In the genomic region with DNA sequence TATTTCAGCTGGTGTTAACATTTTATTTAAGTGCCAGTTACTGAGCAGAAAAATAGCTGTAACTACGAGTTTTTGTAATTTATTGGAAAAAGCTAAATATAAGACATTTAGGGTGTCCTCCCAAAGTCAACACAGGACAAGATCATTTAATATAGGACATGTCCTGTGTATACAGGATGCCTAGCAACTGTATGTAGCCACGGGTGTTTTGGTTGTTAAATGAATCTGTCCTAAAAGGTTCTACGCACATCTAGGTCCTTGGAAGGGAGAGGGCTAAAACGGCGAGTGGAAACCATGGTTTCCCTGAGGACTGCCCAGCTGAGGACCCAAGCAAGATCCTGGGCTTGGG, we compare ENCODE assay signal across 8 cellular contexts. TPM values are rescaled to one million over a fixed set of nuclear protein-coding genes. Genes with fewer than 3 reads are reported as not detected.
A peak's percentile ranks its signal among the peaks of the same experiment; 100 is the strongest.
DNase-seq lines count a peak whose midpoint lies in the region; ATAC-seq, FAIRE-seq and TF ChIP-seq lines count a peak whose summit lies in the region.

No MANE protein-coding gene starts in this region.

- no peaks in the 10 kb centered on the region for H3K9me3 ChIP-seq in SJSA1 (replicated peaks)

- in situ Hi-C loops in GM13977 (cut with MboI; ENCODE audit: low pct_unique_long_range_greater_than_20kb, low sequenced_read_pairs, unreplicated experiment): no loop called here

- ATAC-seq in GM21529 (IDR thresholded peaks at IDR 0.05; ENCODE audit: unreplicated experiment) (peak; percentile 24), HG03378 (IDR thresholded peaks at IDR 0.05; ENCODE audit: unreplicated experiment) (no peak)

- peaks cover 33% of the 10 kb centered on the region for H3K36me3 ChIP-seq in SJSA1

- H3K4me3 ChIP-seq in AG10803 (ENCODE audit: low read length): peak overlapping the region; percentile 86
- H3K4me3 ChIP-seq in SJSA1: peak overlapping the region; percentile 68
- H3K4me3 ChIP-seq in foreskin fibroblast (ENCODE audit: low read depth in 1 of 2, low read length in 2 of 2): peak overlapping the region; percentile 78 to 91
- H3K4me3 ChIP-seq in retinal pigment epithelial cell (ENCODE audit: low read length): peak overlapping the region; percentile 89

- H3K4me1 ChIP-seq in SJSA1 (replicated peaks): peaks cover 11% of the 10 kb centered on the region

- no peak for TF ChIP-seq POLR2A in GM12891 (IDR thresholded peaks at IDR 0.05; ENCODE audit: low read depth, low read length)

- no peak for TF ChIP-seq CTCF in AG10803 (conservative IDR thresholded peaks at IDR 0.05; ENCODE audit: low read length)
- TF ChIP-seq CTCF in foreskin fibroblast (IDR thresholded peaks at IDR 0.05; ENCODE audit: low read depth, low read length): no peak
- TF ChIP-seq CTCF in retinal pigment epithelial cell (conservative IDR thresholded peaks at IDR 0.05; ENCODE audit: low read depth, low read length): no peak
- TF ChIP-seq CTCF in GM13977 (IDR thresholded peaks at IDR 0.05; ENCODE audit: extremely low read depth, insufficient read depth, missing control alignments): no peak

- H3K27ac ChIP-seq in SJSA1: peak overlapping the region; percentile 84

- no peak for DNase-seq in AG10803 (ENCODE audit: low read depth)
- DNase-seq in SJSA1 (ENCODE audit: low read depth in 1 of 2, low spot score in 2 of 2): no peak
- no peak for DNase-seq in foreskin fibroblast
- DNase-seq in retinal pigment epithelial cell (ENCODE audit: low read depth): no peak
- DNase-seq in GM12891 (ENCODE audit: insufficient read length, low spot score): no peak
- no peak for DNase-seq in GM13977 (ENCODE audit: low spot score)

- no peak for FAIRE-seq in GM12891 (lab: Jason Lieb, UNC)

- no peaks in the 10 kb centered on the region for H3K27me3 ChIP-seq in SJSA1 (replicated peaks)

TF ChIP-seq in GM12891, 5 proteins besides CTCF, POLR2A, EP300 and RAD21:
- no peak for TF ChIP-seq POLR2AphosphoS5 (IDR thresholded peaks at IDR 0.05; ENCODE audit: low read depth, low read length)
- TF ChIP-seq PAX5 (IDR thresholded peaks at IDR 0.05; ENCODE audit: insufficient read depth, low read length, severe bottlenecking): no peak
- TF ChIP-seq TAF1 (IDR thresholded peaks at IDR 0.05; ENCODE audit: low read depth, low read length): no peak
- TF ChIP-seq POU2F2 (IDR thresholded peaks at IDR 0.05; ENCODE audit: low read depth, low read length): no peak
- no peak for TF ChIP-seq SPI1 (IDR thresholded peaks at IDR 0.05; ENCODE audit: low read depth, low read length)
TF ChIP-seq in GM12891: peak in this region for 0.

RNA-seq across cellular contexts. Expression of a gene that starts 0.6 kb away (rescaled TPM):
- total RNA-seq in SJSA1 (2014; rRNA removed; shearing (Covaris generic)): 5.9 and 12.7 TPM in 2 replicates
- 6.3 TPM for polyA plus RNA-seq in GM12891 (2012; ENCODE audit: low read depth, missing spikeins)

RNA-seq across cellular contexts. Expression of a gene that starts 18.4 kb away (rescaled TPM):
- total RNA-seq in SJSA1 (2014; rRNA removed; shearing (Covaris generic)): 0.69 and 2.4 TPM in 2 replicates
- 0.78 TPM for polyA plus RNA-seq in GM12891 (2012; ENCODE audit: low read depth, missing spikeins)

RNA-seq across cellular contexts. Expression of a gene that starts 47.3 kb away (rescaled TPM):
- total RNA-seq in SJSA1 (2014; rRNA removed; shearing (Covaris generic)): 2.7 and 4.7 TPM in 2 replicates
- 1.3 TPM for polyA plus RNA-seq in GM12891 (2012; ENCODE audit: low read depth, missing spikeins)
